Comparison of ENCODE assay signal across 8 cellular contexts in the genomic region with DNA sequence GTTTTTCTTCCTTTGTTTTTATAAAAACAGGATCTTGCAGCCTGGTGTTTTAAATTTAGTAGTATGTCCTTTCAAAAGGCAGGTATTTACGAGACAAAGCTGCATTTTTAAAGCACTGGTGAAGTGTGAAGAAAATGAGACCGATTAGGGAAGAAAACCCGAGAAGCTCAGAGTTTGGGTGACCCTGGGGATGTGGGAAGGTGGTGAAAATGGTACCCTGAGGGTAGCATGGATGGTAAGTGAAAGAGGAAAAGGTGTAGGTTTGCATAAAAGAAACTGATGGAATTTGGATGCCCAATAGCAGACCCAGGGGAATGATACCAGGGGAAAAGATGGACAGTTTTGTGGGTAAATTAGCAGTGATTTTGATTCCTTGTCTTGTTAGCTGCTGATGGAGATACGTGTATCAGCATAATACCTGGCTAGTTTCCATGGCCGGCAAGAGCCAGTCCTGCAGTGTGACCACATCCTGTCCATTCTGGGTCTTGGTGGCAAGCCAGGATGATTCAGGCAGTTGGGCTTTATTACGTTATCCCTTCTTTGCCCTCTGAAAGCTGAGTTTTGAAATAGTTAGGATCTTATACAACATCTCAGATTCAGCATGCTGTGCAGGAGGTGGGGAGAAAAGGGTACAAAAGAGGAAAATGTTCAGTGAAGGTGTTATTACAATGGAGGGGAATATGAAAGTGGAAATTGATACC. TPM values are rescaled to one million over a fixed set of nuclear protein-coding genes. Genes with fewer than 3 reads are reported as not detected.
DNase-seq lines count a peak whose midpoint lies in the region; ATAC-seq and TF ChIP-seq lines count a peak whose summit lies in the region.

No MANE protein-coding gene starts in this region.

- TF ChIP-seq POLR2A in sigmoid colon (IDR thresholded peaks at IDR 0.05): no peak

- no peak for TF ChIP-seq EP300 in sigmoid colon (IDR thresholded peaks at IDR 0.05)

- no peak overlapping the region for H3K4me3 Mint-ChIP-seq in activated naive CD4-positive, alpha-beta T cell treated with anti-CD3 and anti-CD28 coated beads, Interleukin-2, amount 10 ng/mL, durations not matched to agents 7 days and 5 days

- DNase-seq in A172 (ENCODE audit: low spot score) (peak; percentile 99), foreskin keratinocyte (peak; percentile 88 to 95), sigmoid colon (peak; percentile 96), mesenteric fat pad (ENCODE audit: low spot score) (no peak)
- no peak for DNase-seq in activated naive CD4-positive, alpha-beta T cell treated with anti-CD3 and anti-CD28 coated beads, Interleukin-2, amount 10 ng/mL, durations not matched to agents 7 days and 5 days

- POLR2A ChIA-PET in HEK293 (lab: Yijun Ruan, JAX): interaction anchor here (0.6 to 2.1 kb wide), 2 partner anchors 9 to 40 kb away, joined by 6 to 12 read pairs; a partner anchor contains a TSS

- no peaks in the 10 kb centered on the region for H3K9me3 ChIP-seq in HEK293 (ENCODE audit: control insufficient read depth, insufficient read depth, low read depth, low read length)
- no peaks in the 10 kb centered on the region for H3K9me3 ChIP-seq in sigmoid colon

- no peaks in the 10 kb centered on the region for H3K27me3 Mint-ChIP-seq in activated naive CD4-positive, alpha-beta T cell treated with anti-CD3 and anti-CD28 coated beads, Interleukin-2, amount 10 ng/mL, durations not matched to agents 7 days and 5 days

- H3K36me3 ChIP-seq in HEK293 (ENCODE audit: control insufficient read depth in 2 of 2, insufficient read depth in 1 of 2, low read length in 2 of 2) (peaks cover 0 to 3% of the 10 kb centered on the region in 2 experiments; a peak in 1 of 3 replicates), sigmoid colon (no peaks in the 10 kb centered on the region)

- H3K27ac ChIP-seq in HEK293 (ENCODE audit: extremely low read depth, low read depth, low read length) (no peak overlapping the region), foreskin keratinocyte (no peak overlapping the region), sigmoid colon (peak overlapping the region; percentile 28 to 77 (median 55))

- H3K9me3 Mint-ChIP-seq in activated naive CD4-positive, alpha-beta T cell treated with anti-CD3 and anti-CD28 coated beads, Interleukin-2, amount 10 ng/mL, durations not matched to agents 7 days and 5 days: no peaks in the 10 kb centered on the region

- H3K4me1 Mint-ChIP-seq in activated naive CD4-positive, alpha-beta T cell treated with anti-CD3 and anti-CD28 coated beads, Interleukin-2, amount 10 ng/mL, durations not matched to agents 7 days and 5 days: peaks cover 8% of the 10 kb centered on the region

- WGBS in sigmoid colon, 2 donors: 56 to 57% methylated on average over 6 of the region's 6 CpGs

- intact Hi-C loops in sigmoid colon (cut with DNase I): no loop called here

- H3K4me3 ChIP-seq in HEK293 (ENCODE audit: low read depth, low read length) (no peak overlapping the region), sigmoid colon (peak overlapping the region in 1 of 4 donors; percentile 13)

- ATAC-seq in SK-N-SH treated with all-trans-retinoic acid at 6 μM for 48 hours: peak; percentile 94
- peak; percentile 97 for ATAC-seq in foreskin keratinocyte
- no peak for ATAC-seq in HG03196 (IDR thresholded peaks at IDR 0.05; ENCODE audit: unreplicated experiment)

- CTCF ChIA-PET in HEK293 (lab: Yijun Ruan, JAX): interaction anchor here (0.6 to 0.9 kb wide), 2 partner anchors 24 to 434 kb away, joined by 3 to 4 read pairs; no protein-coding TSS in a partner anchor
- CTCF ChIA-PET in activated naive CD4-positive, alpha-beta T cell treated with anti-CD3 and anti-CD28 coated beads, Interleukin-2, amount 10 ng/mL, durations not matched to agents 7 days and 5 days (lab: Charles Lee): interaction anchor here (1.0 kb wide), 1 partner anchor 10 kb away, joined by 3 read pairs; no protein-coding TSS in a partner anchor

- H3K36me3 Mint-ChIP-seq in activated naive CD4-positive, alpha-beta T cell treated with anti-CD3 and anti-CD28 coated beads, Interleukin-2, amount 10 ng/mL, durations not matched to agents 7 days and 5 days: peaks cover 5% of the 10 kb centered on the region

- H3K4me1 ChIP-seq in HEK293 (ENCODE audit: control insufficient read depth, insufficient read depth, low read length): peaks cover 18% of the 10 kb centered on the region
- H3K4me1 ChIP-seq in foreskin keratinocyte: peaks cover 21% of the 10 kb centered on the region
- H3K4me1 ChIP-seq in sigmoid colon: peaks cover 0 to 17% (median 13%) of the 10 kb centered on the region in 4 donors

- no peak overlapping the region for H3K27ac Mint-ChIP-seq in activated naive CD4-positive, alpha-beta T cell treated with anti-CD3 and anti-CD28 coated beads, Interleukin-2, amount 10 ng/mL, durations not matched to agents 7 days and 5 days

- H3K27me3 ChIP-seq in foreskin keratinocyte (no peaks in the 10 kb centered on the region), sigmoid colon (no peaks in the 10 kb centered on the region)

- TF ChIP-seq CTCF in HEK293 (tag by site-specific recombination; IDR thresholded peaks at IDR 0.05) (no peak), foreskin keratinocyte (conservative IDR thresholded peaks at IDR 0.05) (no peak), sigmoid colon (IDR thresholded peaks at IDR 0.05) (no peak)

TF ChIP-seq in HEK293, 187 proteins besides CTCF, POLR2A, EP300 and RAD21 (continues in another document):
- TF ChIP-seq ZNF768 (tag by site-specific recombination; IDR thresholded peaks at IDR 0.05): no peak
- no peak for TF ChIP-seq ZNF561 (tag by site-specific recombination; IDR thresholded peaks at IDR 0.05; ENCODE audit: borderline replicate concordance)
- TF ChIP-seq ZNF558 (tag by site-specific recombination; IDR thresholded peaks at IDR 0.05): 0 out of 2 replicates have a peak, but pooled peaks have one; percentile 25
- TF ChIP-seq, protein P1, sequence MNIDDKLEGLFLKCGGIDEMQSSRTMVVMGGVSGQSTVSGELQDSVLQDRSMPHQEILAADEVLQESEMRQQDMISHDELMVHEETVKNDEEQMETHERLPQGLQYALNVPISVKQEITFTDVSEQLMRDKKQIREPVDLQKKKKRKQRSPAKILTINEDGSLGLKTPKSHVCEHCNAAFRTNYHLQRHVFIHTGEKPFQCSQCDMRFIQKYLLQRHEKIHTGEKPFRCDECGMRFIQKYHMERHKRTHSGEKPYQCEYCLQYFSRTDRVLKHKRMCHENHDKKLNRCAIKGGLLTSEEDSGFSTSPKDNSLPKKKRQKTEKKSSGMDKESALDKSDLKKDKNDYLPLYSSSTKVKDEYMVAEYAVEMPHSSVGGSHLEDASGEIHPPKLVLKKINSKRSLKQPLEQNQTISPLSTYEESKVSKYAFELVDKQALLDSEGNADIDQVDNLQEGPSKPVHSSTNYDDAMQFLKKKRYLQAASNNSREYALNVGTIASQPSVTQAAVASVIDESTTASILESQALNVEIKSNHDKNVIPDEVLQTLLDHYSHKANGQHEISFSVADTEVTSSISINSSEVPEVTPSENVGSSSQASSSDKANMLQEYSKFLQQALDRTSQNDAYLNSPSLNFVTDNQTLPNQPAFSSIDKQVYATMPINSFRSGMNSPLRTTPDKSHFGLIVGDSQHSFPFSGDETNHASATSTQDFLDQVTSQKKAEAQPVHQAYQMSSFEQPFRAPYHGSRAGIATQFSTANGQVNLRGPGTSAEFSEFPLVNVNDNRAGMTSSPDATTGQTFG (tag by site-specific recombination; IDR thresholded peaks at IDR 0.05; ENCODE audit: borderline replicate concordance): no peak
- TF ChIP-seq ZNF843 (tag by site-specific recombination; IDR thresholded peaks at IDR 0.05): no peak
- TF ChIP-seq SP7 (tag by site-specific recombination; IDR thresholded peaks at IDR 0.05): peak; percentile 87

TF ChIP-seq in SK-N-SH treated with all-trans-retinoic acid at 6 μM for 48 hours, 23 proteins besides CTCF, POLR2A, EP300 and RAD21 (continues in another document):
- TF ChIP-seq, protein P2, sequence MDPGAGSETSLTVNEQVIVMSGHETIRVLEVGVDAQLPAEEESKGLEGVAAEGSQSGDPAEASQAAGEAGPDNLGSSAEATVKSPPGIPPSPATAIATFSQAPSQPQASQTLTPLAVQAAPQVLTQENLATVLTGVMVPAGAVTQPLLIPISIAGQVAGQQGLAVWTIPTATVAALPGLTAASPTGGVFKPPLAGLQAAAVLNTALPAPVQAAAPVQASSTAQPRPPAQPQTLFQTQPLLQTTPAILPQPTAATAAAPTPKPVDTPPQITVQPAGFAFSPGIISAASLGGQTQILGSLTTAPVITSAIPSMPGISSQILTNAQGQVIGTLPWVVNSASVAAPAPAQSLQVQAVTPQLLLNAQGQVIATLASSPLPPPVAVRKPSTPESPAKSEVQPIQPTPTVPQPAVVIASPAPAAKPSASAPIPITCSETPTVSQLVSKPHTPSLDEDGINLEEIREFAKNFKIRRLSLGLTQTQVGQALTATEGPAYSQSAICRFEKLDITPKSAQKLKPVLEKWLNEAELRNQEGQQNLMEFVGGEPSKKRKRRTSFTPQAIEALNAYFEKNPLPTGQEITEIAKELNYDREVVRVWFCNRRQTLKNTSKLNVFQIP (CRISPR knock-in tag; IDR thresholded peaks at IDR 0.05; ENCODE audit: borderline replicate concordance, low read depth): no peak
- TF ChIP-seq, protein P3, sequence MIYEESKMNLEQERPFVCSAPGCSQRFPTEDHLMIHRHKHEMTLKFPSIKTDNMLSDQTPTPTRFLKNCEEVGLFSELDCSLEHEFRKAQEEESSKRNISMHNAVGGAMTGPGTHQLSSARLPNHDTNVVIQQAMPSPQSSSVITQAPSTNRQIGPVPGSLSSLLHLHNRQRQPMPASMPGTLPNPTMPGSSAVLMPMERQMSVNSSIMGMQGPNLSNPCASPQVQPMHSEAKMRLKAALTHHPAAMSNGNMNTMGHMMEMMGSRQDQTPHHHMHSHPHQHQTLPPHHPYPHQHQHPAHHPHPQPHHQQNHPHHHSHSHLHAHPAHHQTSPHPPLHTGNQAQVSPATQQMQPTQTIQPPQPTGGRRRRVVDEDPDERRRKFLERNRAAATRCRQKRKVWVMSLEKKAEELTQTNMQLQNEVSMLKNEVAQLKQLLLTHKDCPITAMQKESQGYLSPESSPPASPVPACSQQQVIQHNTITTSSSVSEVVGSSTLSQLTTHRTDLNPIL (CRISPR knock-in tag; IDR thresholded peaks at IDR 0.05; ENCODE audit: low read depth): 0 out of 2 replicates have a peak, but pooled peaks have one; percentile 13
- no peak for TF ChIP-seq ZFP3 (CRISPR knock-in tag; IDR thresholded peaks at IDR 0.05)

RNA-seq across cellular contexts. Expression of a gene that starts 8.9 kb away (rescaled TPM):
- total RNA-seq in A172 (2014; rRNA removed; shearing (Covaris generic)): 6.6 and 10.0 TPM in 2 replicates
- total RNA-seq in foreskin keratinocyte: 11.4 and 13.3 TPM in 2 replicates
- 5.2 and 5.8 TPM in 2 replicates for polyA plus RNA-seq in foreskin keratinocyte
- total RNA-seq in sigmoid colon: 10 to 100 TPM in 3 of 4 donors, 1 to 10 TPM in 1; 9.4 to 16.0 (median 12.0) TPM
- polyA plus RNA-seq in sigmoid colon: 1 to 10 TPM in 1 of 3 donors, under 1 TPM in 2; 0.60 to 5.8 (median 0.69) TPM
- 21.9 TPM for total RNA-seq in mesenteric fat pad

Comparison
In these comparisons a context has a peak if more than half of its experiments do, and no peak if none do; other contexts are left out.
1. DNase-seq: peak in A172 (single experiment), foreskin keratinocyte (2 of 2) and sigmoid colon (single experiment); none in activated naive CD4-positive, alpha-beta T cell treated with anti-CD3 and anti-CD28 coated beads, Interleukin-2, amount 10 ng/mL, durations not matched to agents 7 days and 5 days (single experiment) and mesenteric fat pad (single experiment).
2. H3K27ac ChIP-seq: peak in sigmoid colon (4 of 4); none in HEK293 (single experiment) and foreskin keratinocyte (single experiment).